In the genomic region with DNA sequence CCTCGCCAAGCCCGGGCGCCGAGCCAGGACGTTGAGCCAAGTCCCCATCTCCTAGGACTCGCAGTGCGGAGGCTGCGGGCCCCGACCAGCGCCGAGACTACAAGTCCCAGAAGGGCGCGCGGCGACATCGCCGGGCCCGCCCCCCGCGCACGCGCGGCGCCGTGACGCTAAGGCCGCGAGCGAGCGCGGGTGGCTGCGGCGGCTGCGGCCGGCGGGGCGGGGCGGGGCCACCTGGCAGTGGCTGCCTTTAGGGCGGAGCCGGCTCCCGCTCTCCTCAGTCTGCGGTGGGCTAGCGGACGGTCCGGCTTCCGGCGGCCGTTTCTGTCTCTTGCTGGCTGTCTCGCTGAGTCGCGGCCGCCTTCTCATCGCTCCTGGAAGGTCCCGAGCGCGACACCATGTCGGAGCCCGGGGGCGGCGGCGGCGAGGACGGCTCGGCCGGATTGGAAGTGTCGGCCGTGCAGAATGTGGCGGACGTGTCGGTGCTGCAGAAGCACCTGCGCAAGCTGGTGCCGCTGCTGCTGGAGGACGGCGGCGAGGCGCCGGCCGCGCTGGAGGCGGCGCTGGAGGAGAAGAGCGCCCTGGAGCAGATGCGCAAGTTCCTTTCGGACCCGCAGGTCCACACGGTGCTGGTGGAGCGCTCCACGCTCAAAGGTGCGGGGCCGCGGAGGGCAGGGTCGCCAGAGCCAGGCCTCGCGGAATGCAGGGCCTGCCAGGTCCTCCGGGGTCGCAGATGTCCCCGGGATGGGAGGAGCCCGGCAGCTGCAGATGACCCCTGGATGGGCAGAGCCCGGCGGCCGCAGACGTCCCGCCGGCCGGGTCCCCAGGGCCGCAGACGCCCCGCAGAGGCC, we compare ENCODE assay signal across 1 cellular context.
TF ChIP-seq lines count a peak whose summit lies in the region.

A gene (plus strand): TSS at position 277 of the 848 bp plus-strand sequence. CDS start 119 bp downstream, at position 396.

TF ChIP-seq in K562, 482 proteins besides CTCF, POLR2A, EP300 and RAD21 (continued from another document and continues in another):
- TF ChIP-seq, protein P1, sequence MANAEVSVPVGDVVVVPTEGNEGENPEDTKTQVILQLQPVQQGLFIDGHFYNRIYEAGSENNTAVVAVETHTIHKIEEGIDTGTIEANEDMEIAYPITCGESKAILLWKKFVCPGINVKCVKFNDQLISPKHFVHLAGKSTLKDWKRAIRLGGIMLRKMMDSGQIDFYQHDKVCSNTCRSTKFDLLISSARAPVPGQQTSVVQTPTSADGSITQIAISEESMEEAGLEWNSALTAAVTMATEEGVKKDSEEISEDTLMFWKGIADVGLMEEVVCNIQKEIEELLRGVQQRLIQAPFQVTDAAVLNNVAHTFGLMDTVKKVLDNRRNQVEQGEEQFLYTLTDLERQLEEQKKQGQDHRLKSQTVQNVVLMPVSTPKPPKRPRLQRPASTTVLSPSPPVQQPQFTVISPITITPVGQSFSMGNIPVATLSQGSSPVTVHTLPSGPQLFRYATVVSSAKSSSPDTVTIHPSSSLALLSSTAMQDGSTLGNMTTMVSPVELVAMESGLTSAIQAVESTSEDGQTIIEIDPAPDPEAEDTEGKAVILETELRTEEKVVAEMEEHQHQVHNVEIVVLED (CRISPR knock-in tag; IDR thresholded peaks at IDR 0.05), result peak; percentile 96
- TF ChIP-seq, protein P2, sequence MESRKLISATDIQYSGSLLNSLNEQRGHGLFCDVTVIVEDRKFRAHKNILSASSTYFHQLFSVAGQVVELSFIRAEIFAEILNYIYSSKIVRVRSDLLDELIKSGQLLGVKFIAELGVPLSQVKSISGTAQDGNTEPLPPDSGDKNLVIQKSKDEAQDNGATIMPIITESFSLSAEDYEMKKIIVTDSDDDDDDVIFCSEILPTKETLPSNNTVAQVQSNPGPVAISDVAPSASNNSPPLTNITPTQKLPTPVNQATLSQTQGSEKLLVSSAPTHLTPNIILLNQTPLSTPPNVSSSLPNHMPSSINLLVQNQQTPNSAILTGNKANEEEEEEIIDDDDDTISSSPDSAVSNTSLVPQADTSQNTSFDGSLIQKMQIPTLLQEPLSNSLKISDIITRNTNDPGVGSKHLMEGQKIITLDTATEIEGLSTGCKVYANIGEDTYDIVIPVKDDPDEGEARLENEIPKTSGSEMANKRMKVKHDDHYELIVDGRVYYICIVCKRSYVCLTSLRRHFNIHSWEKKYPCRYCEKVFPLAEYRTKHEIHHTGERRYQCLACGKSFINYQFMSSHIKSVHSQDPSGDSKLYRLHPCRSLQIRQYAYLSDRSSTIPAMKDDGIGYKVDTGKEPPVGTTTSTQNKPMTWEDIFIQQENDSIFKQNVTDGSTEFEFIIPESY (CRISPR knock-in tag; IDR thresholded peaks at IDR 0.05), result no peak
- no peak for TF ChIP-seq SREBF2 (CRISPR knock-in tag; IDR thresholded peaks at IDR 0.05)
- no peak for TF ChIP-seq CBX8 (IDR thresholded peaks at IDR 0.05; ENCODE audit: borderline replicate concordance, extremely low read depth, low read depth, low read length, poor library complexity, severe bottlenecking)
- peak in 1 of 2 experiments; percentile 68; a peak in 1 of 4 replicates for TF ChIP-seq HDAC1 (IDR thresholded peaks at IDR 0.05)
- TF ChIP-seq, protein P3, sequence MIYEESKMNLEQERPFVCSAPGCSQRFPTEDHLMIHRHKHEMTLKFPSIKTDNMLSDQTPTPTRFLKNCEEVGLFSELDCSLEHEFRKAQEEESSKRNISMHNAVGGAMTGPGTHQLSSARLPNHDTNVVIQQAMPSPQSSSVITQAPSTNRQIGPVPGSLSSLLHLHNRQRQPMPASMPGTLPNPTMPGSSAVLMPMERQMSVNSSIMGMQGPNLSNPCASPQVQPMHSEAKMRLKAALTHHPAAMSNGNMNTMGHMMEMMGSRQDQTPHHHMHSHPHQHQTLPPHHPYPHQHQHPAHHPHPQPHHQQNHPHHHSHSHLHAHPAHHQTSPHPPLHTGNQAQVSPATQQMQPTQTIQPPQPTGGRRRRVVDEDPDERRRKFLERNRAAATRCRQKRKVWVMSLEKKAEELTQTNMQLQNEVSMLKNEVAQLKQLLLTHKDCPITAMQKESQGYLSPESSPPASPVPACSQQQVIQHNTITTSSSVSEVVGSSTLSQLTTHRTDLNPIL (CRISPR knock-in tag; IDR thresholded peaks at IDR 0.05), result no peak
- TF ChIP-seq, protein P4, sequence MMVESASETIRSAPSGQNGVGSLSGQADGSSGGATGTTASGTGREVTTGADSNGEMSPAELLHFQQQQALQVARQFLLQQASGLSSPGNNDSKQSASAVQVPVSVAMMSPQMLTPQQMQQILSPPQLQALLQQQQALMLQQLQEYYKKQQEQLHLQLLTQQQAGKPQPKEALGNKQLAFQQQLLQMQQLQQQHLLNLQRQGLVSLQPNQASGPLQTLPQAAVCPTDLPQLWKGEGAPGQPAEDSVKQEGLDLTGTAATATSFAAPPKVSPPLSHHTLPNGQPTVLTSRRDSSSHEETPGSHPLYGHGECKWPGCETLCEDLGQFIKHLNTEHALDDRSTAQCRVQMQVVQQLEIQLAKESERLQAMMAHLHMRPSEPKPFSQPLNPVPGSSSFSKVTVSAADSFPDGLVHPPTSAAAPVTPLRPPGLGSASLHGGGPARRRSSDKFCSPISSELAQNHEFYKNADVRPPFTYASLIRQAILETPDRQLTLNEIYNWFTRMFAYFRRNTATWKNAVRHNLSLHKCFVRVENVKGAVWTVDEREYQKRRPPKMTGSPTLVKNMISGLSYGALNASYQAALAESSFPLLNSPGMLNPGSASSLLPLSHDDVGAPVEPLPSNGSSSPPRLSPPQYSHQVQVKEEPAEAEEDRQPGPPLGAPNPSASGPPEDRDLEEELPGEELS (CRISPR knock-in tag; IDR thresholded peaks at IDR 0.05; ENCODE audit: borderline replicate concordance), result no peak
- TF ChIP-seq, protein P5, sequence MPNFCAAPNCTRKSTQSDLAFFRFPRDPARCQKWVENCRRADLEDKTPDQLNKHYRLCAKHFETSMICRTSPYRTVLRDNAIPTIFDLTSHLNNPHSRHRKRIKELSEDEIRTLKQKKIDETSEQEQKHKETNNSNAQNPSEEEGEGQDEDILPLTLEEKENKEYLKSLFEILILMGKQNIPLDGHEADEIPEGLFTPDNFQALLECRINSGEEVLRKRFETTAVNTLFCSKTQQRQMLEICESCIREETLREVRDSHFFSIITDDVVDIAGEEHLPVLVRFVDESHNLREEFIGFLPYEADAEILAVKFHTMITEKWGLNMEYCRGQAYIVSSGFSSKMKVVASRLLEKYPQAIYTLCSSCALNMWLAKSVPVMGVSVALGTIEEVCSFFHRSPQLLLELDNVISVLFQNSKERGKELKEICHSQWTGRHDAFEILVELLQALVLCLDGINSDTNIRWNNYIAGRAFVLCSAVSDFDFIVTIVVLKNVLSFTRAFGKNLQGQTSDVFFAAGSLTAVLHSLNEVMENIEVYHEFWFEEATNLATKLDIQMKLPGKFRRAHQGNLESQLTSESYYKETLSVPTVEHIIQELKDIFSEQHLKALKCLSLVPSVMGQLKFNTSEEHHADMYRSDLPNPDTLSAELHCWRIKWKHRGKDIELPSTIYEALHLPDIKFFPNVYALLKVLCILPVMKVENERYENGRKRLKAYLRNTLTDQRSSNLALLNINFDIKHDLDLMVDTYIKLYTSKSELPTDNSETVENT (CRISPR knock-in tag; IDR thresholded peaks at IDR 0.05), result peak; percentile 56
- TF ChIP-seq, protein P6, sequence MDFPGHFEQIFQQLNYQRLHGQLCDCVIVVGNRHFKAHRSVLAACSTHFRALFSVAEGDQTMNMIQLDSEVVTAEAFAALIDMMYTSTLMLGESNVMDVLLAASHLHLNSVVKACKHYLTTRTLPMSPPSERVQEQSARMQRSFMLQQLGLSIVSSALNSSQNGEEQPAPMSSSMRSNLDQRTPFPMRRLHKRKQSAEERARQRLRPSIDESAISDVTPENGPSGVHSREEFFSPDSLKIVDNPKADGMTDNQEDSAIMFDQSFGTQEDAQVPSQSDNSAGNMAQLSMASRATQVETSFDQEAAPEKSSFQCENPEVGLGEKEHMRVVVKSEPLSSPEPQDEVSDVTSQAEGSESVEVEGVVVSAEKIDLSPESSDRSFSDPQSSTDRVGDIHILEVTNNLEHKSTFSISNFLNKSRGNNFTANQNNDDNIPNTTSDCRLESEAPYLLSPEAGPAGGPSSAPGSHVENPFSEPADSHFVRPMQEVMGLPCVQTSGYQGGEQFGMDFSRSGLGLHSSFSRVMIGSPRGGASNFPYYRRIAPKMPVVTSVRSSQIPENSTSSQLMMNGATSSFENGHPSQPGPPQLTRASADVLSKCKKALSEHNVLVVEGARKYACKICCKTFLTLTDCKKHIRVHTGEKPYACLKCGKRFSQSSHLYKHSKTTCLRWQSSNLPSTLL (IDR thresholded peaks at IDR 0.05), result no peak
- TF ChIP-seq ZNF586 (CRISPR knock-in tag; conservative IDR thresholded peaks at IDR 0.05), result no peak
- no peak for TF ChIP-seq ZNF217 (CRISPR knock-in tag; IDR thresholded peaks at IDR 0.05)
- no peak for TF ChIP-seq TGIF2 (CRISPR knock-in tag; IDR thresholded peaks at IDR 0.05)
- TF ChIP-seq, protein P7, sequence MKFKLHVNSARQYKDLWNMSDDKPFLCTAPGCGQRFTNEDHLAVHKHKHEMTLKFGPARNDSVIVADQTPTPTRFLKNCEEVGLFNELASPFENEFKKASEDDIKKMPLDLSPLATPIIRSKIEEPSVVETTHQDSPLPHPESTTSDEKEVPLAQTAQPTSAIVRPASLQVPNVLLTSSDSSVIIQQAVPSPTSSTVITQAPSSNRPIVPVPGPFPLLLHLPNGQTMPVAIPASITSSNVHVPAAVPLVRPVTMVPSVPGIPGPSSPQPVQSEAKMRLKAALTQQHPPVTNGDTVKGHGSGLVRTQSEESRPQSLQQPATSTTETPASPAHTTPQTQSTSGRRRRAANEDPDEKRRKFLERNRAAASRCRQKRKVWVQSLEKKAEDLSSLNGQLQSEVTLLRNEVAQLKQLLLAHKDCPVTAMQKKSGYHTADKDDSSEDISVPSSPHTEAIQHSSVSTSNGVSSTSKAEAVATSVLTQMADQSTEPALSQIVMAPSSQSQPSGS (CRISPR knock-in tag; IDR thresholded peaks at IDR 0.05), result no peak
- TF ChIP-seq STAG1 (CRISPR knock-in tag; IDR thresholded peaks at IDR 0.05; ENCODE audit: borderline replicate concordance), result no peak
- TF ChIP-seq POLR2AphosphoS2 (IDR thresholded peaks at IDR 0.05; ENCODE audit: low read length), result no peak
- TF ChIP-seq ZNF175 (CRISPR knock-in tag; IDR thresholded peaks at IDR 0.05; ENCODE audit: low read depth), result no peak
- no peak for TF ChIP-seq RBM14 (IDR thresholded peaks at IDR 0.05; ENCODE audit: borderline replicate concordance, insufficient read depth, low read depth, low read length)
- TF ChIP-seq, protein P8, sequence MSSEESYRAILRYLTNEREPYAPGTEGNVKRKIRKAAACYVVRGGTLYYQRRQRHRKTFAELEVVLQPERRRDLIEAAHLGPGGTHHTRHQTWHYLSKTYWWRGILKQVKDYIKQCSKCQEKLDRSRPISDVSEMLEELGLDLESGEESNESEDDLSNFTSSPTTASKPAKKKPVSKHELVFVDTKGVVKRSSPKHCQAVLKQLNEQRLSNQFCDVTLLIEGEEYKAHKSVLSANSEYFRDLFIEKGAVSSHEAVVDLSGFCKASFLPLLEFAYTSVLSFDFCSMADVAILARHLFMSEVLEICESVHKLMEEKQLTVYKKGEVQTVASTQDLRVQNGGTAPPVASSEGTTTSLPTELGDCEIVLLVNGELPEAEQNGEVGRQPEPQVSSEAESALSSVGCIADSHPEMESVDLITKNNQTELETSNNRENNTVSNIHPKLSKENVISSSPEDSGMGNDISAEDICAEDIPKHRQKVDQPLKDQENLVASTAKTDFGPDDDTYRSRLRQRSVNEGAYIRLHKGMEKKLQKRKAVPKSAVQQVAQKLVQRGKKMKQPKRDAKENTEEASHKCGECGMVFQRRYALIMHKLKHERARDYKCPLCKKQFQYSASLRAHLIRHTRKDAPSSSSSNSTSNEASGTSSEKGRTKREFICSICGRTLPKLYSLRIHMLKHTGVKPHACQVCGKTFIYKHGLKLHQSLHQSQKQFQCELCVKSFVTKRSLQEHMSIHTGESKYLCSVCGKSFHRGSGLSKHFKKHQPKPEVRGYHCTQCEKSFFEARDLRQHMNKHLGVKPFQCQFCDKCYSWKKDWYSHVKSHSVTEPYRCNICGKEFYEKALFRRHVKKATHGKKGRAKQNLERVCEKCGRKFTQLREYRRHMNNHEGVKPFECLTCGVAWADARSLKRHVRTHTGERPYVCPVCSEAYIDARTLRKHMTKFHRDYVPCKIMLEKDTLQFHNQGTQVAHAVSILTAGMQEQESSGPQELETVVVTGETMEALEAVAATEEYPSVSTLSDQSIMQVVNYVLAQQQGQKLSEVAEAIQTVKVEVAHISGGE (CRISPR knock-in tag; IDR thresholded peaks at IDR 0.05), result no peak
- peak; percentile 92 for TF ChIP-seq KDM5B (IDR thresholded peaks at IDR 0.05; ENCODE audit: insufficient replicate concordance, low read depth, low read length)
- TF ChIP-seq SAFB2 (IDR thresholded peaks at IDR 0.05; ENCODE audit: borderline replicate concordance, low read depth, low read length, severe bottlenecking), result no peak
- no peak for TF ChIP-seq SMAD1 (IDR thresholded peaks at IDR 0.05; ENCODE audit: low read depth, low read length, partially characterized antibody)
- TF ChIP-seq ZEB2 (IDR thresholded peaks at IDR 0.05), result no peak
- TF ChIP-seq COPS2 (conservative IDR thresholded peaks at IDR 0.05), result no peak
- no peak for TF ChIP-seq ZNF778 (CRISPR knock-in tag; IDR thresholded peaks at IDR 0.05)
- no peak for TF ChIP-seq STAT5A (IDR thresholded peaks at IDR 0.05; ENCODE audit: borderline replicate concordance, low read length)
- TF ChIP-seq, protein P9, sequence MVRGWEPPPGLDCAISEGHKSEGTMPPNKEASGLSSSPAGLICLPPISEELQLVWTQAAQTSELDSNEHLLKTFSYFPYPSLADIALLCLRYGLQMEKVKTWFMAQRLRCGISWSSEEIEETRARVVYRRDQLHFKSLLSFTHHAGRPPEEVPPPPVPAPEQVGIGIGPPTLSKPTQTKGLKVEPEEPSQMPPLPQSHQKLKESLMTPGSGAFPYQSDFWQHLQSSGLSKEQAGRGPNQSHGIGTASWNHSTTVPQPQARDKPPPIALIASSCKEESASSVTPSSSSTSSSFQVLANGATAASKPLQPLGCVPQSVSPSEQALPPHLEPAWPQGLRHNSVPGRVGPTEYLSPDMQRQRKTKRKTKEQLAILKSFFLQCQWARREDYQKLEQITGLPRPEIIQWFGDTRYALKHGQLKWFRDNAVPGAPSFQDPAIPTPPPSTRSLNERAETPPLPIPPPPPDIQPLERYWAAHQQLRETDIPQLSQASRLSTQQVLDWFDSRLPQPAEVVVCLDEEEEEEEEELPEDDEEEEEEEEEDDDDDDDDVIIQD (CRISPR knock-in tag; IDR thresholded peaks at IDR 0.05), result no peak
- no peak for TF ChIP-seq MEF2A (IDR thresholded peaks at IDR 0.05; ENCODE audit: control insufficient read depth, low read depth, low read length)
- TF ChIP-seq THRAP3 (IDR thresholded peaks at IDR 0.05; ENCODE audit: borderline replicate concordance), result no peak
- TF ChIP-seq BRD9 (IDR thresholded peaks at IDR 0.05; ENCODE audit: low read depth, partially characterized antibody), result no peak
